Comparison of ENCODE assay signal across 22 cellular contexts in the genomic region with DNA sequence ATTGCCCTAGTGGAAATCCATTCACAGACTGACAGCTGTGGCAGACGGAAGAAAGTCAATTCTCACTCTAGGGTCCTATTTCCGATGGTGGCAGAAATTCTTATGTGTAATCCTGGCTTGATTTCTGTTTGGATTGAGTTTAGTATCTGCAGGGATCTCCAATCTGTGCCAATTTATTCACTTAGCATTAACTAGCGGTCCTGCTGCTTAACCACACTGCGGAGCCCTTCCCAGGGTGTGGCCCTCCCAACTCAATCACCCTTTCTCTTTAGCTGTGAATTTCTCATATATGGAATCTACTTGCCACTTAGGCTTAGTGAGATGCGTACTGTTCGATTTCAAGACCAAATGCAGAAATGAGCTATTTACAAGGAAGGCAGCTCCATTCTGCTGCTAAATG.
"Had no signal": no experiment of that assay in that cellular context is flagged by ENCODE, and none has a peak within 500 bp of the region (broad histone marks: within the 10 kb centered on the region; RNA-seq: fewer than 3 reads in every experiment).

No MANE protein-coding gene starts in this region.

- H3K4me1 ChIP-seq: adrenal gland, ascending aorta, esophagus squamous epithelium, gastrocnemius medialis, prostate gland, right atrium auricular region, SJCRH30, tibial artery had no signal

- DNase-seq: activated CD4-positive, CD25-positive, alpha-beta regulatory T cell; activated naive CD4-positive, alpha-beta T cell treated with anti-CD3 and anti-CD28 coated beads for 36 hours; activated T-cell treated with anti-CD3 and anti-CD28 coated beads, Interleukin-2, amount 50 U/mL, for 1 hour; adrenal gland; brain microvascular endothelial cell; central memory CD4-positive, alpha-beta T cell; esophagus squamous epithelium; gastrocnemius medialis; hippocampal formation; left ventricle myocardium superior; mammary epithelial cell; midbrain; ovary; SJCRH30; stimulated activated CD4-positive, alpha-beta T cell treated with anti-CD3 and anti-CD28 coated beads, Interleukin-4, amount 100 ng/mL, for 24 hours; stimulated activated naive CD8-positive, alpha-beta T cell treated with anti-CD3 and anti-CD28 coated beads, Interleukin-15, amount 100 ng/mL, for 72 hours; tibial artery had no signal

- H3K4me3 ChIP-seq: adrenal gland, ascending aorta, esophagus squamous epithelium, gastrocnemius medialis, ovary, prostate gland, right atrium auricular region, SJCRH30, tibial artery had no signal

- H3K9me3 ChIP-seq: ascending aorta, esophagus squamous epithelium, gastrocnemius medialis, neutrophil, prostate gland, SJCRH30, tibial artery had no signal

- H3K36me3 ChIP-seq: brain microvascular endothelial cell, neutrophil, ovary, prostate gland, SJCRH30 had no signal

- H3K27me3 ChIP-seq: adrenal gland, ascending aorta, brain microvascular endothelial cell, esophagus squamous epithelium, gastrocnemius medialis, neutrophil, ovary, right atrium auricular region, SJCRH30, tibial artery had no signal

- H3K27me3 Mint-ChIP-seq: stimulated activated naive CD8-positive, alpha-beta T cell treated with anti-CD3 and anti-CD28 coated beads, Interleukin-15, amount 100 ng/mL, for 72 hours had no signal

- H3K27ac Mint-ChIP-seq: nephron had no signal

- H3K27ac ChIP-seq: adrenal gland, ascending aorta, brain microvascular endothelial cell, esophagus squamous epithelium, gastrocnemius medialis, ovary, prostate gland, right atrium auricular region, SJCRH30, tibial artery had no signal

- ATAC-seq: gastrocnemius medialis; stimulated activated naive CD8-positive, alpha-beta T cell treated with anti-CD3 and anti-CD28 coated beads, Interleukin-15, amount 100 ng/mL, for 72 hours had no signal

- H3K4me3 Mint-ChIP-seq: activated naive CD4-positive, alpha-beta T cell treated with anti-CD3 and anti-CD28 coated beads for 36 hours; nephron had no signal
